2 cellular contexts compared by ENCODE assay signal in genomic region chr1:234988536-234988935, GRCh38.
TF ChIP-seq lines count a peak whose summit lies in the region.

No MANE protein-coding gene starts in this region.

TF ChIP-seq in SK-N-SH, 30 proteins besides CTCF, POLR2A, EP300 and RAD21 (continued from another document):
- TF ChIP-seq YY1 (IDR thresholded peaks at IDR 0.05; ENCODE audit: low read depth): no peak
- no peak for TF ChIP-seq FOSL2 (IDR thresholded peaks at IDR 0.05; ENCODE audit: borderline replicate concordance, low read depth)
- no peak for TF ChIP-seq CHD2 (IDR thresholded peaks at IDR 0.05; ENCODE audit: low read length, partially characterized antibody)
- no peak for TF ChIP-seq NFIC (IDR thresholded peaks at IDR 0.05; ENCODE audit: borderline replicate concordance)
- no peak for TF ChIP-seq TCF12 (IDR thresholded peaks at IDR 0.05)
- no peak for TF ChIP-seq RFX5 (IDR thresholded peaks at IDR 0.05; ENCODE audit: low read length)
- TF ChIP-seq FOXJ3 (CRISPR knock-in tag; IDR thresholded peaks at IDR 0.05): no peak
- TF ChIP-seq SMC3 (IDR thresholded peaks at IDR 0.05; ENCODE audit: low read depth, low read length): no peak
- TF ChIP-seq, protein P1, sequence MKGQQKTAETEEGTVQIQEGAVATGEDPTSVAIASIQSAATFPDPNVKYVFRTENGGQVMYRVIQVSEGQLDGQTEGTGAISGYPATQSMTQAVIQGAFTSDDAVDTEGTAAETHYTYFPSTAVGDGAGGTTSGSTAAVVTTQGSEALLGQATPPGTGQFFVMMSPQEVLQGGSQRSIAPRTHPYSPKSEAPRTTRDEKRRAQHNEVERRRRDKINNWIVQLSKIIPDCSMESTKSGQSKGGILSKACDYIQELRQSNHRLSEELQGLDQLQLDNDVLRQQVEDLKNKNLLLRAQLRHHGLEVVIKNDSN (IDR thresholded peaks at IDR 0.05; ENCODE audit: borderline replicate concordance, low read depth): no peak
- no peak for TF ChIP-seq TEAD4 (IDR thresholded peaks at IDR 0.05; ENCODE audit: borderline replicate concordance, insufficient read depth)
- no peak for TF ChIP-seq JUND (IDR thresholded peaks at IDR 0.05)
- no peak for TF ChIP-seq SIN3A (IDR thresholded peaks at IDR 0.05; ENCODE audit: borderline replicate concordance, low read depth, low read length)
- no peak for TF ChIP-seq TAF1 (IDR thresholded peaks at IDR 0.05; ENCODE audit: borderline replicate concordance, low read depth, low read length)
TF ChIP-seq in SK-N-SH: peak in this region for 0.

TF ChIP-seq in SK-N-SH treated with all-trans-retinoic acid at 6 μM for 48 hours, 23 proteins besides CTCF, POLR2A, EP300 and RAD21 (continued from another document):
- TF ChIP-seq, protein P2, sequence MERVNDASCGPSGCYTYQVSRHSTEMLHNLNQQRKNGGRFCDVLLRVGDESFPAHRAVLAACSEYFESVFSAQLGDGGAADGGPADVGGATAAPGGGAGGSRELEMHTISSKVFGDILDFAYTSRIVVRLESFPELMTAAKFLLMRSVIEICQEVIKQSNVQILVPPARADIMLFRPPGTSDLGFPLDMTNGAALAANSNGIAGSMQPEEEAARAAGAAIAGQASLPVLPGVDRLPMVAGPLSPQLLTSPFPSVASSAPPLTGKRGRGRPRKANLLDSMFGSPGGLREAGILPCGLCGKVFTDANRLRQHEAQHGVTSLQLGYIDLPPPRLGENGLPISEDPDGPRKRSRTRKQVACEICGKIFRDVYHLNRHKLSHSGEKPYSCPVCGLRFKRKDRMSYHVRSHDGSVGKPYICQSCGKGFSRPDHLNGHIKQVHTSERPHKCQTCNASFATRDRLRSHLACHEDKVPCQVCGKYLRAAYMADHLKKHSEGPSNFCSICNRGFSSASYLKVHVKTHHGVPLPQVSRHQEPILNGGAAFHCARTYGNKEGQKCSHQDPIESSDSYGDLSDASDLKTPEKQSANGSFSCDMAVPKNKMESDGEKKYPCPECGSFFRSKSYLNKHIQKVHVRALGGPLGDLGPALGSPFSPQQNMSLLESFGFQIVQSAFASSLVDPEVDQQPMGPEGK (CRISPR knock-in tag; IDR thresholded peaks at IDR 0.05; ENCODE audit: borderline replicate concordance): no peak
- TF ChIP-seq RARB (CRISPR knock-in tag; IDR thresholded peaks at IDR 0.05): no peak
- TF ChIP-seq TOX (CRISPR knock-in tag; IDR thresholded peaks at IDR 0.05; ENCODE audit: borderline replicate concordance): no peak
- no peak for TF ChIP-seq ZNF70 (CRISPR knock-in tag; IDR thresholded peaks at IDR 0.05)
- TF ChIP-seq ESRRG (CRISPR knock-in tag; IDR thresholded peaks at IDR 0.05): no peak
- TF ChIP-seq BACH2 (CRISPR knock-in tag; IDR thresholded peaks at IDR 0.05; ENCODE audit: borderline replicate concordance): no peak
- no peak for TF ChIP-seq ZFP30 (CRISPR knock-in tag; IDR thresholded peaks at IDR 0.05)
- TF ChIP-seq ZC3H10 (CRISPR knock-in tag; IDR thresholded peaks at IDR 0.05): no peak
- no peak for TF ChIP-seq OSR1 (CRISPR knock-in tag; IDR thresholded peaks at IDR 0.05)
- TF ChIP-seq ZNF565 (CRISPR knock-in tag; conservative IDR thresholded peaks at IDR 0.05; ENCODE audit: low read depth): no peak
- no peak for TF ChIP-seq GLIS3 (CRISPR knock-in tag; IDR thresholded peaks at IDR 0.05)
